In genomic region chr14:54683882-54684794, GRCh38 we compare ENCODE assay signal across 10 cellular contexts.
A peak's percentile ranks its signal among the peaks of the same experiment; 100 is the strongest.
DNase-seq lines count a peak whose midpoint lies in the region; ATAC-seq, FAIRE-seq and TF ChIP-seq lines count a peak whose summit lies in the region.
"Had no signal": no experiment of that assay in that cellular context is flagged by ENCODE, and none has a peak within 500 bp of the region (broad histone marks: within the 10 kb centered on the region; RNA-seq: fewer than 3 reads in every experiment).

No MANE protein-coding gene starts in this region.

- no peaks in the 10 kb centered on the region for H3F3A ChIP-seq in MM.1S (ENCODE audit: insufficient read depth, low read length)

- no peaks in the 10 kb centered on the region for H3K27me3 ChIP-seq in BLaER1
- no peaks in the 10 kb centered on the region for H3K27me3 ChIP-seq in ovary
- no peaks in the 10 kb centered on the region for H3K27me3 ChIP-seq in small intestine (ENCODE audit: control insufficient read depth in 2 of 2, insufficient read depth in 2 of 2, low read length in 2 of 2)
- no peaks in the 10 kb centered on the region for H3K27me3 ChIP-seq in MM.1S (replicated peaks; ENCODE audit: insufficient read depth, low read length)

- intact Hi-C loops in ovary (cut with DNase I): no loop called here

- DNase-seq in RPMI7951 (ENCODE audit: low read depth): peak; percentile 79
- DNase-seq in fibroblast of peridontal ligament (ENCODE audit: extremely low read depth): peak; percentile 95
- DNase-seq in ovary: peak in 4 of 5 donors; percentile 38 to 74 (median 48)
- no peak for DNase-seq in small intestine
- no peak for DNase-seq in MM.1S
- DNase-seq in GOT3 (lab: John Stamatoyannopoulos, UW): no peak
- DNase-seq: GDM1, NCI-H2171 treated with DMSO at 0.1 percent for 48 hours had no signal

- TF ChIP-seq CTCF in ovary (IDR thresholded peaks at IDR 0.05): no peak
- no peak for TF ChIP-seq CTCF in MM.1S (IDR thresholded peaks at IDR 0.05; ENCODE audit: low read length)

- peaks cover 18% of the 10 kb centered on the region for H3K4me1 ChIP-seq in BLaER1
- H3K4me1 ChIP-seq in ovary (ENCODE audit: insufficient read depth): peaks cover 17% of the 10 kb centered on the region
- H3K4me1 ChIP-seq in small intestine (ENCODE audit: control insufficient read depth in 2 of 2, insufficient read depth in 1 of 2, low read depth in 1 of 2, low read length in 1 of 2): peaks cover 0 to 8% of the 10 kb centered on the region in 2 donors
- H3K4me1 ChIP-seq in MM.1S (ENCODE audit: low read length): peaks cover 4% of the 10 kb centered on the region

- no peaks in the 10 kb centered on the region for H3K9me2 ChIP-seq in MM.1S (replicated peaks; ENCODE audit: insufficient read depth, low read length)

- no peak overlapping the region for H3K4me3 ChIP-seq in BLaER1
- H3K4me3 ChIP-seq in ovary: no peak overlapping the region
- no peak overlapping the region for H3K4me3 ChIP-seq in small intestine (ENCODE audit: low read depth in 1 of 2, low read length in 2 of 2)
- no peak overlapping the region for H3K4me3 ChIP-seq in MM.1S (ENCODE audit: low read length)

- no peak for FAIRE-seq in small intestine (lab: Jason Lieb, UNC)

- no peak overlapping the region for H3K27ac ChIP-seq in BLaER1
- no peak overlapping the region for H3K27ac ChIP-seq in ovary
- H3K27ac ChIP-seq in small intestine (ENCODE audit: low read depth in 1 of 2, low read length in 1 of 2): peak overlapping the region in 1 of 2 donors; percentile 79
- no peak overlapping the region for H3K27ac ChIP-seq in MM.1S (ENCODE audit: low read length)

- H3K9me3 ChIP-seq in BLaER1 (peaks cover 14% of the 10 kb centered on the region), ovary (no peaks in the 10 kb centered on the region), small intestine (ENCODE audit: control insufficient read depth, low read depth) (no peaks in the 10 kb centered on the region), MM.1S (replicated peaks; ENCODE audit: insufficient read depth, low read length) (no peaks in the 10 kb centered on the region)

- H4K20me1 ChIP-seq in BLaER1 (peaks cover 39% of the 10 kb centered on the region), MM.1S (ENCODE audit: insufficient read depth, low read length) (no peaks in the 10 kb centered on the region)

- no peak for ATAC-seq in GM18505 (IDR thresholded peaks at IDR 0.05; ENCODE audit: unreplicated experiment)

- TF ChIP-seq POLR2A in ovary (IDR thresholded peaks at IDR 0.05) (no peak), GM18505 (IDR thresholded peaks at IDR 0.05; ENCODE audit: borderline replicate concordance, extremely low read depth, insufficient read depth, insufficient read length) (no peak)

- H3K9ac ChIP-seq in BLaER1 (no peak overlapping the region), MM.1S (ENCODE audit: low read length) (no peak overlapping the region)

- no peak for TF ChIP-seq EP300 in ovary (IDR thresholded peaks at IDR 0.05)

- 19 to 31% (median 22%) methylated on average over 7 to 8 of the region's 8 CpGs for WGBS in ovary, 3 donors
- 53 to 64% (median 64%) methylated on average over 8 of the region's 8 CpGs for WGBS in small intestine, 3 donors

- H2AFZ ChIP-seq in MM.1S (ENCODE audit: low read length): no peak overlapping the region

- H3K4me2 ChIP-seq in BLaER1 (peak overlapping the region; percentile 58), MM.1S (ENCODE audit: low read depth, low read length) (no peak overlapping the region)

- peaks cover 36% of the 10 kb centered on the region; the same call in 1 of the 2 replicates for H3K36me3 ChIP-seq in BLaER1
- H3K36me3 ChIP-seq in ovary: no peaks in the 10 kb centered on the region
- H3K36me3 ChIP-seq in small intestine (ENCODE audit: control insufficient read depth in 2 of 2, insufficient read depth in 2 of 2, low read length in 2 of 2): no peaks in the 10 kb centered on the region
- no peaks in the 10 kb centered on the region for H3K36me3 ChIP-seq in MM.1S (replicated peaks; ENCODE audit: insufficient read depth, low read length)

- H3K79me2 ChIP-seq in MM.1S (ENCODE audit: low read length): no peaks in the 10 kb centered on the region

Comparison
In these comparisons a context has a peak if more than half of its experiments do, and no peak if none do; other contexts are left out.
1. DNase-seq: peak in RPMI7951 (single experiment), fibroblast of peridontal ligament (single experiment) and ovary (4 of 5); none in small intestine (single experiment), MM.1S (single experiment) and GOT3 (single experiment).